Comparison of ENCODE assay signal across 10 cellular contexts in the genomic region with DNA sequence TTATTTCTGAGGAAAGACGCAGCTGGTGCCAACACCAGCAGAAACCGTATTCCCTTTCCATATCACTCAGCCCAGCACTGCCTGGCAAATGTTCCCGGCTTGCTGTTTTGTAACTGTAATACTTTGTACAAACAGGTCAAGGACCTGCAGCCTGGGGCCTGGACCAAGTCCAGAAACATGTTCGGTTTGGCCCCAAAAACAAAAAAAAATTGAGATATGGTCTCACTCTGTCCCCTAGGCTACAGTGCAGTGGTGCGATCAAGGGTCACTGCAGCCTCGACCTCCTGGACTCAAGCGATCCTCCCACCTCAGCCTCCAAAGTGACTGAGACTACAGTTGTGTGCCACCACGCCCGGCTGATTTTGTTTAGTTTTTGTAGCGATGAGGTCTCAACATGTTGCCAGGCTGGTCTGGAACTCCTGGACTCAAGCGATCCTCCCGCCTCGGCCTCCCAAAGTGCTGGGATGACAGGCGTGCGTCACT. TPM values are rescaled to one million over a fixed set of nuclear protein-coding genes. Genes with fewer than 3 reads are reported as not detected.
DNase-seq lines count a peak whose midpoint lies in the region; ATAC-seq and TF ChIP-seq lines count a peak whose summit lies in the region.
"Had no signal": no experiment of that assay in that cellular context is flagged by ENCODE, and none has a peak within 500 bp of the region (broad histone marks: within the 10 kb centered on the region; RNA-seq: fewer than 3 reads in every experiment).

No MANE protein-coding gene starts in this region.

- peak overlapping the region; percentile 94 for H3K4me2 ChIP-seq in PC-9

- H4K20me1 ChIP-seq in PC-9 (ENCODE audit: insufficient read depth): peaks cover 14% of the 10 kb centered on the region; the same call in 1 of the 2 replicates

- TF ChIP-seq POLR2A in ovary (IDR thresholded peaks at IDR 0.05): no peak

- 47 to 61% (median 56%) methylated on average over 15 of the region's 15 CpGs for WGBS in ovary, 3 donors

- H3K79me2 ChIP-seq in PC-9 (ENCODE audit: low read depth): peaks cover 40% of the 10 kb centered on the region

- H3K27ac ChIP-seq in CD8-positive, alpha-beta T cell (ENCODE audit: low read depth, low read length): peak overlapping the region; percentile 73
- H3K27ac ChIP-seq in PC-9: no peak overlapping the region
- H3K27ac ChIP-seq in ovary: peak overlapping the region in 1 of 2 donors; percentile 48

- no peaks in the 10 kb centered on the region for H3K27me3 Mint-ChIP-seq in CD8-positive, alpha-beta T cell (ENCODE audit: low read depth)

- H3F3A ChIP-seq in PC-9 (ENCODE audit: insufficient read depth, low read depth): peaks cover 24% of the 10 kb centered on the region; the same call in 1 of the 2 replicates

- no peak for ATAC-seq in CD8-positive, alpha-beta T cell
- ATAC-seq in GM19395 (IDR thresholded peaks at IDR 0.05; ENCODE audit: unreplicated experiment): no peak

- H3K36me3 Mint-ChIP-seq in CD8-positive, alpha-beta T cell: peaks cover 11% of the 10 kb centered on the region

- CTCF ChIA-PET in CD8-positive, alpha-beta T cell (lab: Charles Lee): no interaction called here
- CTCF ChIA-PET in PC-9 (lab: Charles Lee): no interaction called here

- POLR2A ChIA-PET in CD8-positive, alpha-beta T cell (lab: Charles Lee): interaction anchor here (0.7 to 3.9 kb wide), 6 partner anchors 11 to 847 kb away, joined by 3 to 32 read pairs (median 3); partner anchors contain the start of genes JPT2, NUBP2 and SPSB3
- POLR2A ChIA-PET in PC-9 (lab: Charles Lee; ENCODE audit: unreplicated experiment): interaction anchor here (0.6 kb wide), 1 partner anchor 79 kb away, joined by 3 read pairs; no protein-coding TSS in a partner anchor

- H3K4me1 Mint-ChIP-seq in CD8-positive, alpha-beta T cell (ENCODE audit: low read depth): peaks cover 48% of the 10 kb centered on the region

- H3K4me3 Mint-ChIP-seq in CD8-positive, alpha-beta T cell: peak overlapping the region; percentile 85

- H3K4me3 ChIP-seq in CD8-positive, alpha-beta T cell (ENCODE audit: low read depth, low read length): peak overlapping the region; percentile 50
- H3K4me3 ChIP-seq in PC-9: peak overlapping the region; percentile 74; the same call in 1 of the 2 replicates
- peak overlapping the region; percentile 47 for H3K4me3 ChIP-seq in epithelial cell of esophagus (ENCODE audit: low read length)
- H3K4me3 ChIP-seq in ovary: peak overlapping the region; percentile 88

- TF ChIP-seq CTCF in CD8-positive, alpha-beta T cell (IDR thresholded peaks at IDR 0.05): no peak
- no peak for TF ChIP-seq CTCF in PC-9 (conservative IDR thresholded peaks at IDR 0.05)
- no peak for TF ChIP-seq CTCF in epithelial cell of esophagus (IDR thresholded peaks at IDR 0.05; ENCODE audit: insufficient read depth, low read depth, low read length, missing control alignments)
- no peak for TF ChIP-seq CTCF in ovary (IDR thresholded peaks at IDR 0.05)

- H3K27ac Mint-ChIP-seq in CD8-positive, alpha-beta T cell: peak overlapping the region; percentile 92

- peaks cover 19% of the 10 kb centered on the region for H3K36me3 ChIP-seq in CD8-positive, alpha-beta T cell (ENCODE audit: insufficient read depth, low read length)
- H3K36me3 ChIP-seq in PC-9 (ENCODE audit: low read depth): no peaks in the 10 kb centered on the region
- no peaks in the 10 kb centered on the region for H3K36me3 ChIP-seq in ovary

- H3K9me2 ChIP-seq in PC-9 (ENCODE audit: insufficient read depth): no peaks in the 10 kb centered on the region

- peaks cover 46% of the 10 kb centered on the region for H3K4me1 ChIP-seq in CD8-positive, alpha-beta T cell (ENCODE audit: insufficient read depth, low read length)
- H3K4me1 ChIP-seq in PC-9 (replicated peaks; ENCODE audit: insufficient read depth): peaks cover 28% of the 10 kb centered on the region
- peaks cover 7% of the 10 kb centered on the region for H3K4me1 ChIP-seq in ovary (ENCODE audit: insufficient read depth)

- no peaks in the 10 kb centered on the region for H3K9me3 ChIP-seq in CD8-positive, alpha-beta T cell (ENCODE audit: low read length)
- no peaks in the 10 kb centered on the region for H3K9me3 ChIP-seq in PC-9 (ENCODE audit: insufficient read depth, low read depth)
- H3K9me3 ChIP-seq in ovary: no peaks in the 10 kb centered on the region

- H3K27me3 ChIP-seq in CD8-positive, alpha-beta T cell (ENCODE audit: insufficient read depth, low read length): no peaks in the 10 kb centered on the region
- H3K27me3 ChIP-seq in PC-9 (ENCODE audit: insufficient read depth, low read depth) (no peaks in the 10 kb centered on the region), ovary (no peaks in the 10 kb centered on the region)

- TSS peak; percentile 60 for BruUV-seq in PC-9 (replicated peaks; lab: Mats Ljungman, UMichigan)

- no peak overlapping the region; the same call in 1 of the 2 replicates for H2AFZ ChIP-seq in PC-9

- no peak for TF ChIP-seq EP300 in ovary (IDR thresholded peaks at IDR 0.05)

- no peak for DNase-seq in CD8-positive, alpha-beta T cell
- no peak for DNase-seq in PC-9
- no peak for DNase-seq in epithelial cell of esophagus (ENCODE audit: low read depth)
- DNase-seq in ovary: peak in 3 of 5 donors; percentile 47 to 64 (median 49)
- no peak for DNase-seq in HT-29 (ENCODE audit: low spot score)
- DNase-seq in hypothalamus (lab: John Stamatoyannopoulos, UW): no peak
- DNase-seq in NCI-H2227 (lab: John Stamatoyannopoulos, UW; ENCODE audit: unreplicated experiment): no peak
- DNase-seq: cortex of kidney, NCI-H2171 treated with DMSO at 0.1 percent for 48 hours had no signal

- no peaks in the 10 kb centered on the region for H3K9me3 Mint-ChIP-seq in CD8-positive, alpha-beta T cell

- intact Hi-C loops in CD8-positive, alpha-beta T cell (cut with DNase I, micrococcal nuclease): loop anchor here in 1 of 2 experiments (5.0 kb wide), 2 partner anchors 213 to 413 kb away; partner anchors contain the start of genes CRAMP1, IFT140 and UNKL
- intact Hi-C loops in PC-9 (cut with micrococcal nuclease; ENCODE audit: unreplicated experiment): no loop called here
- intact Hi-C loops in ovary (cut with DNase I): no loop called here

RNA-seq across cellular contexts. Expression of gene HAGH, which starts 1.2 kb away (rescaled TPM):
- 10 to 100 TPM; 32.5 to 41.1 TPM for total RNA-seq in CD8-positive, alpha-beta T cell
- total RNA-seq in PC-9 (2021) (51.8 and 74.5 TPM in 2 replicates), ovary (10 to 100 TPM; 22.8 to 70.2 (median 37.0) TPM)
- 10 to 100 TPM in 1 of 2 donors, 1 to 10 TPM in 1; 7.7 to 38.2 TPM for polyA plus RNA-seq in ovary
- total RNA-seq in HT-29 (2014; rRNA removed; shearing (Covaris generic)): 81.9 and 85.2 TPM in 2 replicates

RNA-seq across cellular contexts. Expression of gene FAHD1, which starts 1.6 kb away (rescaled TPM):
- total RNA-seq in CD8-positive, alpha-beta T cell: 10 to 100 TPM; 11.7 to 13.7 TPM
- total RNA-seq in PC-9 (2021) (26.8 and 41.2 TPM in 2 replicates), ovary (10 to 100 TPM; 11.0 to 22.1 (median 16.8) TPM)
- 10 to 100 TPM; 11.0 to 14.0 TPM for polyA plus RNA-seq in ovary
- 85.5 and 92.5 TPM in 2 replicates for total RNA-seq in HT-29 (2014; rRNA removed; shearing (Covaris generic))

RNA-seq across cellular contexts. Expression of gene IGFALS, which starts 31.9 kb away (rescaled TPM):
- total RNA-seq in CD8-positive, alpha-beta T cell: 1 to 10 TPM in 1 of 2 experiments, under 1 TPM in 1; 0.62 to 1.2 TPM
- total RNA-seq in PC-9 (2021): 0.18 TPM in 1 of 2 replicates, not detected in the other
- total RNA-seq in ovary: 1 to 10 TPM in 2 of 7 donors, under 1 TPM in 5; 0.20 to 1.8 (median 0.47) TPM
- under 1 TPM in 1 of 2 donors, not detected in 1; 0.63 TPM for polyA plus RNA-seq in ovary
- total RNA-seq in HT-29 (2014; rRNA removed; shearing (Covaris generic)): 0.08 TPM in 1 of 2 replicates, not detected in the other

RNA-seq across cellular contexts. Expression of gene NUBP2, which starts 42.7 kb away (rescaled TPM):
- total RNA-seq in CD8-positive, alpha-beta T cell: 10 to 100 TPM; 33.1 to 39.2 TPM
- 80.0 and 103 TPM in 2 replicates for total RNA-seq in PC-9 (2021)
- 10 to 100 TPM; 42.8 to 72.0 (median 52.3) TPM for total RNA-seq in ovary
- polyA plus RNA-seq in ovary: 10 to 100 TPM in 1 of 2 donors, under 1 TPM in 1; 0.50 to 76.5 TPM
- total RNA-seq in HT-29 (2014; rRNA removed; shearing (Covaris generic)): 215 and 217 TPM in 2 replicates

RNA-seq across cellular contexts. Expression of gene SPSB3, which starts 43.1 kb away (rescaled TPM):
- total RNA-seq in CD8-positive, alpha-beta T cell: 10 to 100 TPM; 70.3 to 72.3 TPM
- 58.2 and 86.6 TPM in 2 replicates for total RNA-seq in PC-9 (2021)
- total RNA-seq in ovary: 10 to 100 TPM; 34.9 to 98.5 (median 57.6) TPM
- polyA plus RNA-seq in ovary: 100 to 1,000 TPM in 1 of 2 donors, 1 to 10 TPM in 1; 2.4 to 138 TPM
- 96.9 and 102 TPM in 2 replicates for total RNA-seq in HT-29 (2014; rRNA removed; shearing (Covaris generic))

Comparison
In these comparisons a context has a peak if more than half of its experiments do, and no peak if none do; other contexts are left out.
1. DNase-seq: peak in ovary (3 of 5); none in CD8-positive, alpha-beta T cell (0 of 7), PC-9 (0 of 2), epithelial cell of esophagus (single experiment), HT-29 (single experiment), hypothalamus (0 of 51) and NCI-H2227 (single experiment).
2. Peak in every context shown above with its lines, with median percentiles within 50 percentile points of each other: H3K4me3 ChIP-seq.